ENCODE assay signal across 12 cellular contexts in the genomic region with DNA sequence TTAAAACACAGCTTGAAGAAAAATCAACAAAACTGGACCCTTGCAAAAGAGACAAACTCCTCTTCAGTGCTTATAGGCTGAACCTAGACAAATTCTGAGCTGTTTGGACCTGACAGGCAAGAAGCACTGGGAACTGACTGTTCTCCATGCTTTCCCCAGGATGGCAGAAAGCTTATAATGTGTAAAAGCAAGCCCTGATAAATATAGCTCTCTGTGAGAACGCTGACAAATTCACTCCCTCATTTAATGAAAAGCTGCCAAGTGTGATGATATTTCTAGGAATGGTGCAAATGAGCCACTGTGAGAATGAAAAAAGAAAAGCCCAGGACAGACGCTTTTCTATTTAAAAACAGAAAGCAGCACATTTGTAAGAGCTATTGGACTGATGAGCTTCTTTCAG.
DNase-seq lines count a peak whose midpoint lies in the region; ATAC-seq and TF ChIP-seq lines count a peak whose summit lies in the region.
"Had no signal": no experiment of that assay in that cellular context is flagged by ENCODE, and none has a peak within 500 bp of the region (broad histone marks: within the 10 kb centered on the region; RNA-seq: fewer than 3 reads in every experiment).

No MANE protein-coding gene starts in this region.

- H2AFZ ChIP-seq in neural cell (ENCODE audit: low read depth, low read length): peak overlapping the region; percentile 5

- peaks cover 4% of the 10 kb centered on the region for H3F3A ChIP-seq in neural cell (ENCODE audit: insufficient read depth, low read length, poor library complexity, severe bottlenecking)

- no peaks in the 10 kb centered on the region for H3K9me3 ChIP-seq in right atrium auricular region
- no peaks in the 10 kb centered on the region for H3K9me3 ChIP-seq in neural cell (ENCODE audit: low read length)
- no peaks in the 10 kb centered on the region for H3K9me3 ChIP-seq in upper lobe of right lung
- H3K9me3 ChIP-seq: heart left ventricle, tibial nerve had no signal

- H3K9me2 ChIP-seq in neural cell (ENCODE audit: insufficient read depth, low read length): no peaks in the 10 kb centered on the region

- H3K27me3 ChIP-seq in right atrium auricular region: no peaks in the 10 kb centered on the region
- H3K27me3 ChIP-seq in neural cell (ENCODE audit: insufficient read depth, low read depth, low read length): no peaks in the 10 kb centered on the region
- no peaks in the 10 kb centered on the region for H3K27me3 ChIP-seq in upper lobe of right lung
- H3K27me3 ChIP-seq in brain microvascular endothelial cell (replicated peaks): no peaks in the 10 kb centered on the region
- H3K27me3 ChIP-seq: heart left ventricle, tibial nerve had no signal

- no peaks in the 10 kb centered on the region for H4K20me1 ChIP-seq in neural cell (ENCODE audit: insufficient read depth)

- H3K36me3 ChIP-seq in right atrium auricular region (no peaks in the 10 kb centered on the region), neural cell (ENCODE audit: insufficient read depth, low read length) (no peaks in the 10 kb centered on the region), upper lobe of right lung (no peaks in the 10 kb centered on the region), brain microvascular endothelial cell (replicated peaks) (no peaks in the 10 kb centered on the region)
- H3K36me3 ChIP-seq: heart left ventricle, tibial nerve had no signal

- peak overlapping the region; percentile 43 for H3K4me2 ChIP-seq in neural cell (ENCODE audit: low read length)

- ATAC-seq in left cardiac atrium: peak; percentile 23 to 80
- no peak for ATAC-seq in upper lobe of right lung
- no peak for ATAC-seq in HG03354 (IDR thresholded peaks at IDR 0.05; ENCODE audit: poor library complexity, severe bottlenecking, unreplicated experiment)

- intact Hi-C loops in left cardiac atrium (cut with DNase I): no loop called here
- intact Hi-C loops in upper lobe of right lung (cut with DNase I): no loop called here

- H3K4me3 ChIP-seq in right atrium auricular region (no peak overlapping the region), neural cell (ENCODE audit: low read length) (peak overlapping the region; percentile 38), upper lobe of right lung (no peak overlapping the region), brain microvascular endothelial cell (ENCODE audit: low read depth, low read length) (no peak overlapping the region)
- H3K4me3 ChIP-seq: heart left ventricle had no signal

- peak; percentile 41 for TF ChIP-seq EP300 in neural cell (conservative IDR thresholded peaks at IDR 0.05; ENCODE audit: poor library complexity, severe bottlenecking)

- peak overlapping the region; percentile 29 for H3K9ac ChIP-seq in neural cell (ENCODE audit: low read length)

- H3K4me1 ChIP-seq in right atrium auricular region (no peaks in the 10 kb centered on the region), upper lobe of right lung (no peaks in the 10 kb centered on the region)

- in situ Hi-C loops in brain microvascular endothelial cell (cut with HindIII; ENCODE audit: low pct_ligation_motif_present, low sequenced_read_pairs): no loop called here

- no peak for TF ChIP-seq RAD21 in neural cell (conservative IDR thresholded peaks at IDR 0.05)

- TF ChIP-seq CTCF in right atrium auricular region (IDR thresholded peaks at IDR 0.05): no peak
- no peak for TF ChIP-seq CTCF in neural cell (IDR thresholded peaks at IDR 0.05; ENCODE audit: poor library complexity, severe bottlenecking)
- TF ChIP-seq CTCF in upper lobe of right lung (IDR thresholded peaks at IDR 0.05): no peak
- no peak for TF ChIP-seq CTCF in brain microvascular endothelial cell (IDR thresholded peaks at IDR 0.05; ENCODE audit: low read depth, low read length, missing control alignments)

- DNase-seq in left cardiac atrium (no peak), right atrium auricular region (ENCODE audit: low spot score) (no peak), caudate nucleus (lab: John Stamatoyannopoulos, UW) (peak in 12 of 61 donors; percentile 1 to 68 (median 8)), upper lobe of right lung (no peak), NCI-H1436 (lab: John Stamatoyannopoulos, UW) (no peak), brain microvascular endothelial cell (no peak)
- DNase-seq: heart left ventricle, kidney, RPMI8226 had no signal

- no peaks in the 10 kb centered on the region for H3K79me2 ChIP-seq in neural cell (replicated peaks; ENCODE audit: insufficient read depth, low read length)

- no peak overlapping the region for H3K27ac ChIP-seq in right atrium auricular region
- H3K27ac ChIP-seq in caudate nucleus (ENCODE audit: low read depth, low read length): peak overlapping the region; percentile 36
- H3K27ac ChIP-seq in neural cell (ENCODE audit: low read length): peak overlapping the region; percentile 58
- peak overlapping the region; percentile 20 for H3K27ac ChIP-seq in upper lobe of right lung
- no peak overlapping the region for H3K27ac ChIP-seq in brain microvascular endothelial cell
- H3K27ac ChIP-seq: heart left ventricle had no signal

TF ChIP-seq in neural cell, 6 proteins besides CTCF, POLR2A, EP300 and RAD21:
- TF ChIP-seq EZH2 (IDR thresholded peaks at IDR 0.05; ENCODE audit: borderline replicate concordance, insufficient read depth, low read length, poor library complexity, severe bottlenecking) (no peak), REST (IDR thresholded peaks at IDR 0.05; ENCODE audit: borderline replicate concordance) (peak; percentile 70), POLR2AphosphoS5 (IDR thresholded peaks at IDR 0.05) (peak; percentile 61)

Comparison
In these comparisons a context has a peak if more than half of its experiments do, and no peak if none do; other contexts are left out.
1. ATAC-seq: peak in left cardiac atrium (2 of 2); none in upper lobe of right lung (single experiment) and HG03354 (single experiment).
2. H3K27ac ChIP-seq: peak in caudate nucleus (single experiment), neural cell (single experiment) and upper lobe of right lung (single experiment); none in right atrium auricular region (0 of 2) and brain microvascular endothelial cell (single experiment).